ENCODE assay signal across 8 cellular contexts in the genomic region with DNA sequence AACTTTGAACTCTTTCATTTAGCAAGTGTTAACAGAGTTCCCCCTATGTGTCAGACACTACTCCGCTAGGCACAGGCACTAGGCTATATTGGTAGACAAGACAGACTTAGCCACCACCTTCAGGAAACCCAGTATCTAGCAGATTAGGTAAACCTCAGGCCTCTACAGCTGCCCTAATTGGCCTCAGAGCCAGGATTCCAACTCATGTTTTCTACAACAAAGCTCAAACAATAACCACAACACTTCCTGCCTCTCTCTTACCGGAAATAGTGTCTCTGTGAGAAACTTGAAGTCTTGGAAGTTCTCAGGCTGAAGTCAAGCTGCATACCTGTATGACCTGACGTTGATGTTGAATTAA.
DNase-seq lines count a peak whose midpoint lies in the region; ATAC-seq and TF ChIP-seq lines count a peak whose summit lies in the region.

No MANE protein-coding gene starts in this region.

- intact Hi-C loops in prostate gland (cut with DNase I) = no loop called here

- H3K4me3 ChIP-seq in prostate gland (no peak overlapping the region), foreskin fibroblast (ENCODE audit: low read depth in 1 of 2, low read length in 2 of 2) (no peak overlapping the region)

- no peak for TF ChIP-seq POLR2A in prostate gland (IDR thresholded peaks at IDR 0.05)

- no peak for TF ChIP-seq CTCF in prostate gland (IDR thresholded peaks at IDR 0.05)
- TF ChIP-seq CTCF in foreskin fibroblast (IDR thresholded peaks at IDR 0.05; ENCODE audit: low read depth, low read length) = no peak

- DNase-seq in NCI-H69 (lab: John Stamatoyannopoulos, UW) (peak; percentile 24), non-pigmented ciliary epithelial cell (ENCODE audit: low read depth) (peak; percentile 67), prostate gland (ENCODE audit: low spot score) (no peak), foreskin fibroblast (no peak), NCI-H2081 (lab: John Stamatoyannopoulos, UW) (no peak)
- DNase-seq in activated naive CD4-positive, alpha-beta T cell treated with Interleukin-2 at 50 U/mL for 16 hours = peak; percentile 29

- no peaks in the 10 kb centered on the region for H3K27me3 ChIP-seq in prostate gland (replicated peaks; ENCODE audit: insufficient read depth)

- ATAC-seq in GM18520 (IDR thresholded peaks at IDR 0.05; ENCODE audit: unreplicated experiment) (peak; percentile 84), HG02642 (IDR thresholded peaks at IDR 0.05; ENCODE audit: poor library complexity, unreplicated experiment) (peak; percentile 96)

- no peaks in the 10 kb centered on the region for H3K9me3 ChIP-seq in prostate gland

- H3K4me1 ChIP-seq in prostate gland (replicated peaks) = no peaks in the 10 kb centered on the region

- H3K27ac ChIP-seq in prostate gland = no peak overlapping the region

- 79% methylated on average over 3 of the region's 3 CpGs for WGBS in prostate gland

- H3K36me3 ChIP-seq in prostate gland = no peaks in the 10 kb centered on the region

Comparison
In these comparisons a context has a peak if more than half of its experiments do, and no peak if none do; other contexts are left out.
1. DNase-seq: peak in NCI-H69 (single experiment), activated naive CD4-positive, alpha-beta T cell treated with Interleukin-2 at 50 U/mL for 16 hours (single experiment) and non-pigmented ciliary epithelial cell (single experiment); none in prostate gland (single experiment), foreskin fibroblast (0 of 2) and NCI-H2081 (0 of 2).